Comparison of ENCODE assay signal across 18 cellular contexts in the genomic region with DNA sequence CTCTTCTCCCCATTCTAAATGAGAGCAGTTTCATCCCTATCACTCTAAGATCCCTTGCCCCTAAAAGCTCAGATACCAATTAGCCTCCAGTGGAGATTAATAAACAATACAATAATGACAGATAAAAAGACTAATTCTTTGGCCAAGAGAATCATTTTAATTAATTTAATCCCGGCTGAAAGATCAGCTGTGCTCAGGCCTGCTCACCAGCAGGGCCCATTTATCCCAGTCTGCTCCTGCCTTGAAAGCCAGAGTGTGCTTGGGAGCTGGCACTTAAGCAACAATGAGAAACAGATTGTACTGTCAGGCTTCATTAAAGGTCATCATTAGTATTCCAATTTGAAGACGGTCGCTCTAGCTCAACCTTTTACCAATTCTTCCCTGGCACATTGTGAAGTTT. TPM values are rescaled to one million over a fixed set of nuclear protein-coding genes. Genes with fewer than 3 reads are reported as not detected.
DNase-seq lines count a peak whose midpoint lies in the region; ATAC-seq and TF ChIP-seq lines count a peak whose summit lies in the region.
"Had no signal": no experiment of that assay in that cellular context is flagged by ENCODE, and none has a peak within 500 bp of the region (broad histone marks: within the 10 kb centered on the region; RNA-seq: fewer than 3 reads in every experiment).

No MANE protein-coding gene starts in this region.

- H3K27me3 ChIP-seq in endodermal cell (ENCODE audit: control insufficient read depth, insufficient read depth, low read length, poor library complexity, severe bottlenecking) = no peaks in the 10 kb centered on the region
- H3K27me3 ChIP-seq in Karpas-422 (ENCODE audit: low read length) = no peaks in the 10 kb centered on the region
- H3K27me3 ChIP-seq: MG63, Peyer's patch had no signal

- H3K4me1 ChIP-seq in endodermal cell (ENCODE audit: control insufficient read depth, insufficient read depth, low read length) = no peaks in the 10 kb centered on the region
- H3K4me1 ChIP-seq in Karpas-422 (ENCODE audit: low read length) = peaks cover 3% of the 10 kb centered on the region
- H3K4me1 ChIP-seq: A549, Peyer's patch, SJSA1 had no signal

- ATAC-seq in GM19467 (IDR thresholded peaks at IDR 0.05; ENCODE audit: unreplicated experiment) = no peak
- ATAC-seq: A549 had no signal

- H3K9me3 Mint-ChIP-seq in endodermal cell = no peaks in the 10 kb centered on the region
- H3K9me3 Mint-ChIP-seq: T-helper 1 cell treated with Interleukin-12 subunit alpha and Interleukin-12 subunit beta and Interleukin-4 antibody, amounts not matched to agents 30 μg/mL and 1 μg/mL, for 36 hours had no signal

- no peaks in the 10 kb centered on the region for H3K36me3 ChIP-seq in endodermal cell (ENCODE audit: control insufficient read depth, insufficient read depth, low read length)
- H3K36me3 ChIP-seq in Karpas-422 (ENCODE audit: insufficient read depth, low read length) = no peaks in the 10 kb centered on the region
- H3K36me3 ChIP-seq: MG63, Peyer's patch, SJSA1 had no signal

- DNase-seq in D341Med (ENCODE audit: low spot score) (peak; percentile 81), NCI-H1694 (lab: John Stamatoyannopoulos, UW) (peak; percentile 62), NCI-H82 (lab: John Stamatoyannopoulos, UW) (peak; percentile 88), endodermal cell (no peak), Karpas-422 (no peak)
- DNase-seq in activated CD4-positive, alpha-beta T cell treated with anti-CD3 and anti-CD28 coated beads, Interleukin-2, amount 50 U/mL, for 48 hours = no peak
- DNase-seq: DND-41, Kasumi-1, MG63, NCI-H1417, NCI-H1930, NCI-H748 treated with DMSO at 0.1 percent for 48 hours, Peyer's patch had no signal

- H3K4me1 Mint-ChIP-seq in endodermal cell = peaks cover 12% of the 10 kb centered on the region
- H3K4me1 Mint-ChIP-seq: B cell had no signal

- no peaks in the 10 kb centered on the region for H3K79me2 ChIP-seq in Karpas-422 (ENCODE audit: low read length)

- peaks cover 7% of the 10 kb centered on the region for H3K27me3 Mint-ChIP-seq in endodermal cell (ENCODE audit: insufficient read depth)

- H3K4me3 Mint-ChIP-seq in endodermal cell = no peak overlapping the region
- H3K4me3 Mint-ChIP-seq: B cell; T-helper 1 cell treated with Interleukin-12 subunit alpha and Interleukin-12 subunit beta and Interleukin-4 antibody, amounts not matched to agents 30 μg/mL and 1 μg/mL, for 36 hours had no signal

- 81 to 97% methylated on average over 3 of the region's 3 CpGs for WGBS in endodermal cell (ENCODE audit: insufficient coverage in 1 of 2, insufficient read length in 1 of 2), 2 experiments

- TF ChIP-seq CTCF in endodermal cell (conservative IDR thresholded peaks at IDR 0.05) = no peak

- H2AFZ ChIP-seq in Karpas-422 (ENCODE audit: low read length) = no peak overlapping the region

- no peaks in the 10 kb centered on the region for H3K36me3 Mint-ChIP-seq in endodermal cell (ENCODE audit: low read depth)

- H3K27ac ChIP-seq in endodermal cell (ENCODE audit: low read depth, low read length) (peak overlapping the region; percentile 22), Karpas-422 (ENCODE audit: low read length) (no peak overlapping the region)
- H3K27ac ChIP-seq: A549, Peyer's patch, SJSA1 had no signal

- no peak overlapping the region for H3K4me2 ChIP-seq in Karpas-422 (ENCODE audit: low read depth, low read length, poor library complexity, severe bottlenecking)
- H3K4me2 ChIP-seq: A549 had no signal

- H3K4me3 ChIP-seq in endodermal cell (ENCODE audit: low read length) (no peak overlapping the region), Karpas-422 (ENCODE audit: low read length) (no peak overlapping the region)
- H3K4me3 ChIP-seq: A549, MG63, Peyer's patch, SJSA1 had no signal

- H3K9me2 ChIP-seq in Karpas-422 (replicated peaks; ENCODE audit: insufficient read depth, low read length) = no peaks in the 10 kb centered on the region

- no peaks in the 10 kb centered on the region for H3K9me3 ChIP-seq in endodermal cell (ENCODE audit: control insufficient read depth, low read length)
- H3K9me3 ChIP-seq in Karpas-422 (ENCODE audit: low read length) = no peaks in the 10 kb centered on the region
- H3K9me3 ChIP-seq: A549, MG63, Peyer's patch, SJSA1 had no signal

- H4K20me1 ChIP-seq in Karpas-422 (ENCODE audit: insufficient read depth, low read depth, low read length) = no peaks in the 10 kb centered on the region

- H3K27ac Mint-ChIP-seq in endodermal cell = no peak overlapping the region
- H3K27ac Mint-ChIP-seq: B cell; T-helper 1 cell treated with Interleukin-12 subunit alpha and Interleukin-12 subunit beta and Interleukin-4 antibody, amounts not matched to agents 30 μg/mL and 1 μg/mL, for 36 hours had no signal

- H3K9ac ChIP-seq in endodermal cell (ENCODE audit: extremely low read depth, low read length, poor library complexity, severe bottlenecking) (no peak overlapping the region), Karpas-422 (ENCODE audit: low read length) (no peak overlapping the region)

RNA-seq across cellular contexts. Expression of a gene that starts 36.1 kb away (rescaled TPM):
- 10 to 100 TPM; 52.5 to 66.6 TPM for total RNA-seq in endodermal cell
- polyA plus RNA-seq in endodermal cell (2013, experiment 1 of 2) = 10.2 TPM
- polyA plus RNA-seq in endodermal cell (2013, experiment 2 of 2) = 9.6 TPM
- 58.0 and 78.3 TPM in 2 replicates for total RNA-seq in Karpas-422 (2014; rRNA removed; shearing (Covaris generic); ENCODE audit: low replicate concordance)

Comparison
In these comparisons a context has a peak if more than half of its experiments do, and no peak if none do; other contexts are left out.
1. DNase-seq: peak in D341Med (single experiment), NCI-H1694 (single experiment) and NCI-H82 (single experiment); none in endodermal cell (single experiment), Karpas-422 (single experiment) and activated CD4-positive, alpha-beta T cell treated with anti-CD3 and anti-CD28 coated beads, Interleukin-2, amount 50 U/mL, for 48 hours (0 of 2).